Comparison of ENCODE assay signal across 26 cellular contexts in the genomic region with DNA sequence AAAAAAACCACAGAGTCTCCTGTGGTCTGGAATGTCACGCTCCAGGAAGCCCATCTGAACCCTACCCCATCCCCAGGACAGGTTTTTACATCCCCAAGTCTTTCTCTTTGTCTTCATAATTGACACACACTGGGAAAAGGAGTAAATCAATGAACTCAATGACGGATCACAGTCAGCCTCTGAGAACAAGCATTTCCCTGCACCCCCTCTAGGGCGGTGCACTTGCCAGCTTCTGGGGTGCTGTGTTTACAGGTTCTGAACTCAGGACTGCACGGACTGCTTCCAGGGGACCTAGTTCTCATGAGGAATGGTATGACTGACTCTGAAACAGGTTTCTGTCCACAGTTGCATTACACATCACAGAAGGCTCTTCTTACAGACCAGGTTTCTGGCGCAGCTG.
DNase-seq lines count a peak whose midpoint lies in the region; ATAC-seq, FAIRE-seq and TF ChIP-seq lines count a peak whose summit lies in the region.
"Had no signal": no experiment of that assay in that cellular context is flagged by ENCODE, and none has a peak within 500 bp of the region (broad histone marks: within the 10 kb centered on the region; RNA-seq: fewer than 3 reads in every experiment).

No MANE protein-coding gene starts in this region.

- H3K36me3 Mint-ChIP-seq in activated naive CD4-positive, alpha-beta T cell treated with anti-CD3 and anti-CD28 coated beads, Interleukin-2, amount 50 U/mL, for 72 hours, result peaks cover 5 to 10% of the 10 kb centered on the region in 2 donors
- peaks cover 93% of the 10 kb centered on the region for H3K36me3 Mint-ChIP-seq in stimulated activated effector memory CD8-positive, alpha-beta T cell treated with anti-CD3 and anti-CD28 coated beads, Interleukin-12 subunit alpha, Interleukin-12 subunit beta, amount 100 ng/mL, for 72 hours
- peaks cover 9 to 47% (median 20%) of the 10 kb centered on the region in 5 donors for H3K36me3 Mint-ChIP-seq in naive thymus-derived CD4-positive, alpha-beta T cell

- H3K27ac ChIP-seq in MM.1S (ENCODE audit: low read length), result no peak overlapping the region
- no peak overlapping the region for H3K27ac ChIP-seq in naive thymus-derived CD4-positive, alpha-beta T cell (ENCODE audit: low read depth, low read length)
- H3K27ac ChIP-seq: breast epithelium, colonic mucosa, esophagus muscularis mucosa, neutrophil, tibial nerve, VCaP had no signal

- POLR2A ChIA-PET in naive thymus-derived CD4-positive, alpha-beta T cell (lab: Charles Lee), result no interaction called here

- H3F3A ChIP-seq in MM.1S (ENCODE audit: insufficient read depth, low read length), result peaks cover 16% of the 10 kb centered on the region

- intact Hi-C loops in Right ventricle myocardium inferior (cut with DNase I), result no loop called here
- intact Hi-C loops in naive thymus-derived CD4-positive, alpha-beta T cell (cut with micrococcal nuclease), result no loop called here

- CTCF ChIA-PET in naive thymus-derived CD4-positive, alpha-beta T cell (lab: Charles Lee), result no interaction called here

- no peak overlapping the region for H3K4me3 Mint-ChIP-seq in stimulated activated effector memory CD8-positive, alpha-beta T cell treated with anti-CD3 and anti-CD28 coated beads, Interleukin-12 subunit alpha, Interleukin-12 subunit beta, amount 100 ng/mL, for 72 hours
- no peak overlapping the region for H3K4me3 Mint-ChIP-seq in naive thymus-derived CD4-positive, alpha-beta T cell
- H3K4me3 Mint-ChIP-seq: activated T-cell treated with anti-CD3 and anti-CD28 coated beads, Interleukin-2, amount 50 U/mL, for 72 hours; CD4-positive, alpha-beta T cell; memory B cell had no signal

- H4K20me1 ChIP-seq in MM.1S (ENCODE audit: insufficient read depth, low read length), result no peaks in the 10 kb centered on the region

- H3K9me3 Mint-ChIP-seq in activated naive CD4-positive, alpha-beta T cell treated with anti-CD3 and anti-CD28 coated beads, Interleukin-2, amount 50 U/mL, for 72 hours, result no peaks in the 10 kb centered on the region
- H3K9me3 Mint-ChIP-seq in stimulated activated effector memory CD8-positive, alpha-beta T cell treated with anti-CD3 and anti-CD28 coated beads, Interleukin-12 subunit alpha, Interleukin-12 subunit beta, amount 100 ng/mL, for 72 hours, result no peaks in the 10 kb centered on the region
- peaks cover 0 to 2% (median 0%) of the 10 kb centered on the region in 11 donors for H3K9me3 Mint-ChIP-seq in naive thymus-derived CD4-positive, alpha-beta T cell
- H3K9me3 Mint-ChIP-seq: activated T-cell treated with anti-CD3 and anti-CD28 coated beads, Interleukin-2, amount 50 U/mL, for 72 hours; CD4-positive, alpha-beta T cell; memory B cell had no signal

- H3K27me3 Mint-ChIP-seq in naive thymus-derived CD4-positive, alpha-beta T cell, result no peaks in the 10 kb centered on the region
- H3K27me3 Mint-ChIP-seq: CD4-positive, alpha-beta T cell; memory B cell had no signal

- H2AFZ ChIP-seq in MM.1S (ENCODE audit: low read length), result no peak overlapping the region

- peaks cover 10% of the 10 kb centered on the region; the same call in 1 of the 2 replicates for H3K36me3 ChIP-seq in MM.1S (replicated peaks; ENCODE audit: insufficient read depth, low read length)
- H3K36me3 ChIP-seq in bronchial epithelial cell (ENCODE audit: control insufficient read depth, insufficient read depth, low read length), result no peaks in the 10 kb centered on the region
- peaks cover 23 to 98% (median 52%) of the 10 kb centered on the region in 3 experiments for H3K36me3 ChIP-seq in naive thymus-derived CD4-positive, alpha-beta T cell (ENCODE audit: control insufficient read depth in 2 of 3, insufficient read depth in 3 of 3, low read length in 3 of 3)
- H3K36me3 ChIP-seq: breast epithelium, colonic mucosa had no signal

- H3K4me1 Mint-ChIP-seq in stimulated activated effector memory CD8-positive, alpha-beta T cell treated with anti-CD3 and anti-CD28 coated beads, Interleukin-12 subunit alpha, Interleukin-12 subunit beta, amount 100 ng/mL, for 72 hours, result peaks cover 16% of the 10 kb centered on the region
- peaks cover 0 to 17% (median 5%) of the 10 kb centered on the region in 7 donors for H3K4me1 Mint-ChIP-seq in naive thymus-derived CD4-positive, alpha-beta T cell

- no peaks in the 10 kb centered on the region for H3K9me3 ChIP-seq in MM.1S (replicated peaks; ENCODE audit: insufficient read depth, low read length)
- H3K9me3 ChIP-seq in naive thymus-derived CD4-positive, alpha-beta T cell (ENCODE audit: control insufficient read depth in 2 of 3, low read length in 3 of 3), result no peaks in the 10 kb centered on the region
- H3K9me3 ChIP-seq: breast epithelium, colonic mucosa, esophagus muscularis mucosa, neutrophil, tibial nerve had no signal

- peaks cover 18% of the 10 kb centered on the region; the same call in 1 of the 2 replicates for H3K79me2 ChIP-seq in MM.1S (ENCODE audit: low read length)

- peak overlapping the region; percentile 22 to 73 for H3K27ac Mint-ChIP-seq in activated naive CD4-positive, alpha-beta T cell treated with anti-CD3 and anti-CD28 coated beads, Interleukin-2, amount 50 U/mL, for 72 hours
- H3K27ac Mint-ChIP-seq in stimulated activated effector memory CD8-positive, alpha-beta T cell treated with anti-CD3 and anti-CD28 coated beads, Interleukin-12 subunit alpha, Interleukin-12 subunit beta, amount 100 ng/mL, for 72 hours, result peak overlapping the region; percentile 88
- peak overlapping the region in 2 of 9 donors; percentile 34 to 52 for H3K27ac Mint-ChIP-seq in naive thymus-derived CD4-positive, alpha-beta T cell
- H3K27ac Mint-ChIP-seq: CD4-positive, alpha-beta T cell; memory B cell had no signal

- peak; percentile 68 for FAIRE-seq in bronchial epithelial cell (lab: Jason Lieb, UNC)

- H3K9ac ChIP-seq in MM.1S (ENCODE audit: low read length), result no peak overlapping the region
- H3K9ac ChIP-seq: KMS-11 had no signal

- ATAC-seq in activated naive CD4-positive, alpha-beta T cell treated with anti-CD3 and anti-CD28 coated beads, Interleukin-2, amount 50 U/mL, for 72 hours, result no peak
- ATAC-seq in stimulated activated effector memory CD8-positive, alpha-beta T cell treated with anti-CD3 and anti-CD28 coated beads, Interleukin-12 subunit alpha, Interleukin-12 subunit beta, amount 100 ng/mL, for 72 hours, result no peak
- no peak for ATAC-seq in Right ventricle myocardium inferior
- ATAC-seq in esophagus mucosa, result no peak
- ATAC-seq in naive thymus-derived CD4-positive, alpha-beta T cell, result no peak
- ATAC-seq: activated T-cell treated with anti-CD3 and anti-CD28 coated beads, Interleukin-2, amount 50 U/mL, for 72 hours; left cardiac atrium had no signal

- no peak for DNase-seq in activated naive CD4-positive, alpha-beta T cell treated with anti-CD3 and anti-CD28 coated beads, Interleukin-2, amount 50 U/mL, for 72 hours (ENCODE audit: low spot score in 2 of 2)
- no peak for DNase-seq in activated naive CD4-positive, alpha-beta T cell treated with anti-CD3 and anti-CD28 coated beads, Interleukin-2, amount 50 U/mL, for 16 hours
- DNase-seq in MM.1S (no peak), bronchial epithelial cell (ENCODE audit: low read depth) (no peak), Right ventricle myocardium inferior (ENCODE audit: missing footprints) (no peak)
- no peak for DNase-seq in stimulated activated effector memory CD8-positive, alpha-beta T cell treated with anti-CD3 and anti-CD28 coated beads, Interleukin-12 subunit alpha, Interleukin-12 subunit beta, amount 100 ng/mL, for 72 hours (ENCODE audit: low spot score in 2 of 2)
- no peak for DNase-seq in naive thymus-derived CD4-positive, alpha-beta T cell
- DNase-seq: 8988T; activated CD4-positive, alpha-beta T cell treated with anti-CD3 and anti-CD28 coated beads for 48 hours; activated naive CD4-positive, alpha-beta T cell treated with Interleukin-2 at 50 U/mL for 16 hours; activated T-cell treated with anti-CD3 and anti-CD28 coated beads, Interleukin-2, amount 50 U/mL, for 72 hours; amygdala; CD4-positive, alpha-beta T cell; colonic mucosa; DMS 273 treated with DMSO at 0.1 percent for 48 hours; effector memory CD4-positive, alpha-beta T cell; foreskin melanocyte; left cardiac atrium had no signal

- no peaks in the 10 kb centered on the region for H3K9me2 ChIP-seq in MM.1S (replicated peaks; ENCODE audit: insufficient read depth, low read length)

- TF ChIP-seq CTCF in MM.1S (IDR thresholded peaks at IDR 0.05; ENCODE audit: low read length) (0 out of 2 replicates have a peak, but pooled peaks have one; percentile 8), bronchial epithelial cell (IDR thresholded peaks at IDR 0.05; ENCODE audit: insufficient read depth, low read length, severe bottlenecking) (no peak)

- H3K4me2 ChIP-seq in MM.1S (ENCODE audit: low read depth, low read length), result no peak overlapping the region
- H3K4me2 ChIP-seq: KMS-11 had no signal

- peaks cover 38% of the 10 kb centered on the region for H3K4me1 ChIP-seq in MM.1S (ENCODE audit: low read length)
- no peaks in the 10 kb centered on the region for H3K4me1 ChIP-seq in naive thymus-derived CD4-positive, alpha-beta T cell (ENCODE audit: control insufficient read depth in 2 of 2, insufficient read depth in 2 of 2, low read length in 2 of 2)
- H3K4me1 ChIP-seq: breast epithelium, colonic mucosa, esophagus muscularis mucosa, tibial nerve had no signal

- H3K4me3 ChIP-seq in MM.1S (ENCODE audit: low read length), result no peak overlapping the region
- H3K4me3 ChIP-seq in bronchial epithelial cell (ENCODE audit: low read depth, low read length), result no peak overlapping the region
- H3K4me3 ChIP-seq in naive thymus-derived CD4-positive, alpha-beta T cell (ENCODE audit: low read length), result no peak overlapping the region
- H3K4me3 ChIP-seq: breast epithelium, colonic mucosa, esophagus muscularis mucosa, tibial nerve had no signal

- H3K27me3 ChIP-seq in MM.1S (replicated peaks; ENCODE audit: insufficient read depth, low read length) (no peaks in the 10 kb centered on the region), bronchial epithelial cell (ENCODE audit: control insufficient read depth, insufficient read depth, low read length) (no peaks in the 10 kb centered on the region)
- no peaks in the 10 kb centered on the region for H3K27me3 ChIP-seq in naive thymus-derived CD4-positive, alpha-beta T cell (ENCODE audit: control insufficient read depth in 2 of 2, insufficient read depth in 2 of 2, low read length in 2 of 2)
- H3K27me3 ChIP-seq: breast epithelium, colonic mucosa, esophagus muscularis mucosa, neutrophil, tibial nerve had no signal
